Comparison of ENCODE assay signal across 9 cellular contexts in the genomic region with DNA sequence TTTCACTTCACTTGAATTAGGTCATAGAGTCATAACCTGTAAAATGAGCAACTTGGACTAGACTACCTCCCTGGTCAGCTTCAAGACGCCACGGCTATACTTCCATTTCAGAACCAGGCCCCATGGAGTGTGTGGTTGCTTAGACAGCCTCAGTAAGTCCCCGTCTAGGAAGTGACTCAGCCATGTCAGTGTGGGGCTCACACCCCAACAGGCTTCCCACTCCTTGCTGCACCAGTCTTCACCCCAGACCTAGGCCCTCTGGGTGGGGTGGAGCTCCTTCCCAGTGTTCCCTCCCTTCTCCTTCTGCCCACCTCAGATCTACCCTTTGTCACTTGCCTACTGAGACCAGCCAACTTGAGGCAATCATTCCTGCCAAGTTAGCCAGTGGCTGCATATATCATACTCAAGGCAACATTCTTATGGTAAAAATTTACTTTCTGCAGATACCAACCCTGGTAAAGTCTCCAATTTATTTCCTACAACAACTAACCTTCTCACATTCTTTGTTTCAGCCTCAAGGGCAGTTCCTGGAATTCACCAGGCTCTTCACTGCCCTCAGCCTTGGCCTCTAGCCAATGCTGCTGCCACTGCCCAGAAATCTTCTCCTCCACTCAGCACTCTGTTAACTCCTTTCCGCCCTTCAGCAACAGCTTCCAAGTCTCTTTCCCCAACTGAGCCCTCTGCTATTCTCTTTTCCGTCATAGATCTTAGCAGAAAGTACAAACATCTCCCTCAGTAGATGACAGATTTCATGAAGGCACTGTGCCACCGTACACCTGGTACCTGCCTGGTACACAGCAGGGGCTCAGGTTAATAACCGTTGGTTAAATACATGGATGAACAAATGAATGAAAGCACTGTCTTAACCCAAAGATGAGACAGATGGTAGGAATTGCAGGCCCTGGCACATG. TPM values are rescaled to one million over a fixed set of nuclear protein-coding genes. Genes with fewer than 3 reads are reported as not detected.
DNase-seq lines count a peak whose midpoint lies in the region; ATAC-seq and TF ChIP-seq lines count a peak whose summit lies in the region.
"Had no signal": no experiment of that assay in that cellular context is flagged by ENCODE, and none has a peak within 500 bp of the region (broad histone marks: within the 10 kb centered on the region; RNA-seq: fewer than 3 reads in every experiment).

No MANE protein-coding gene starts in this region.

- H3K4me1 Mint-ChIP-seq in stimulated activated naive CD8-positive, alpha-beta T cell treated with anti-CD3 and anti-CD28 coated beads, Interleukin-15, amount 100 ng/mL, for 72 hours: peaks cover 15% of the 10 kb centered on the region
- H3K4me1 Mint-ChIP-seq in stimulated activated memory B cell treated with anti-CD40 and anti-IgM and Interleukin-4, amounts not matched to agents 10 μg/mL and 1 μg/mL and 100 μg/mL, for 72 hours: peaks cover 3% of the 10 kb centered on the region

- no peaks in the 10 kb centered on the region for H3K9me2 ChIP-seq in SK-N-SH

- no peak for TF ChIP-seq CTCF in SK-N-SH (IDR thresholded peaks at IDR 0.05)

- no peak overlapping the region for H3K4me3 Mint-ChIP-seq in stimulated activated naive CD8-positive, alpha-beta T cell treated with anti-CD3 and anti-CD28 coated beads, Interleukin-15, amount 100 ng/mL, for 72 hours
- no peak overlapping the region for H3K4me3 Mint-ChIP-seq in stimulated activated memory B cell treated with anti-CD40 and anti-IgM and Interleukin-4, amounts not matched to agents 10 μg/mL and 1 μg/mL and 100 μg/mL, for 72 hours
- H3K4me3 Mint-ChIP-seq: activated naive CD8-positive, alpha-beta T cell treated with anti-CD3 and anti-CD28 coated beads, Interleukin-2, amount 10 ng/mL, durations not matched to agents 7 days and 5 days had no signal

- no peak for TF ChIP-seq RAD21 in SK-N-SH (IDR thresholded peaks at IDR 0.05; ENCODE audit: low read length)

- H2AFZ ChIP-seq in SK-N-SH (ENCODE audit: low read depth): no peak overlapping the region

- intact Hi-C loops in right cardiac atrium (cut with DNase I): no loop called here

- POLR2A ChIA-PET in SK-N-SH (lab: Yijun Ruan, JAX): no interaction called here

- H3K27me3 ChIP-seq in SK-N-SH (ENCODE audit: insufficient read depth) (no peaks in the 10 kb centered on the region), right cardiac atrium (ENCODE audit: control insufficient read depth, insufficient read depth) (no peaks in the 10 kb centered on the region)

- no peaks in the 10 kb centered on the region for H3K36me3 Mint-ChIP-seq in stimulated activated memory B cell treated with anti-CD40 and anti-IgM and Interleukin-4, amounts not matched to agents 10 μg/mL and 1 μg/mL and 100 μg/mL, for 72 hours

- peak; percentile 91 to 94 for ATAC-seq in right cardiac atrium
- ATAC-seq in stimulated activated naive CD8-positive, alpha-beta T cell treated with anti-CD3 and anti-CD28 coated beads, Interleukin-15, amount 100 ng/mL, for 72 hours: peak; percentile 66
- no peak for ATAC-seq in stimulated activated memory B cell treated with anti-CD40 and anti-IgM and Interleukin-4, amounts not matched to agents 10 μg/mL and 1 μg/mL and 100 μg/mL, for 72 hours

- no peak overlapping the region for H3K4me3 ChIP-seq in SK-N-SH (ENCODE audit: low read depth in 2 of 2, low read length in 1 of 2)
- H3K4me3 ChIP-seq in right cardiac atrium (ENCODE audit: low read length): no peak overlapping the region

- CTCF ChIA-PET in SK-N-SH (lab: Yijun Ruan, JAX): interaction anchor here (1.1 to 2.8 kb wide), 3 partner anchors 13 to 311 kb away, joined by 3 to 12 read pairs (median 3); no protein-coding TSS in a partner anchor

- no peaks in the 10 kb centered on the region for H4K20me1 ChIP-seq in SK-N-SH (ENCODE audit: insufficient read depth)

- H3K79me2 ChIP-seq in SK-N-SH (ENCODE audit: insufficient read depth): no peaks in the 10 kb centered on the region

- H3K9me3 ChIP-seq in SK-N-SH (no peaks in the 10 kb centered on the region), right cardiac atrium (ENCODE audit: control insufficient read depth, low read length) (no peaks in the 10 kb centered on the region)

- no peaks in the 10 kb centered on the region for H3K9me3 Mint-ChIP-seq in stimulated activated naive CD8-positive, alpha-beta T cell treated with anti-CD3 and anti-CD28 coated beads, Interleukin-15, amount 100 ng/mL, for 72 hours
- H3K9me3 Mint-ChIP-seq in stimulated activated memory B cell treated with anti-CD40 and anti-IgM and Interleukin-4, amounts not matched to agents 10 μg/mL and 1 μg/mL and 100 μg/mL, for 72 hours: no peaks in the 10 kb centered on the region
- H3K9me3 Mint-ChIP-seq: activated naive CD8-positive, alpha-beta T cell treated with anti-CD3 and anti-CD28 coated beads, Interleukin-2, amount 10 ng/mL, durations not matched to agents 7 days and 5 days had no signal

- H3K27ac ChIP-seq in SK-N-SH (ENCODE audit: low read depth in 2 of 2, low read length in 1 of 2) (peak overlapping the region in 1 of 2 experiments; percentile 54; a peak in 1 of 4 replicates), right cardiac atrium (ENCODE audit: low read length) (no peak overlapping the region)

- WGBS in SK-N-SH (ENCODE audit: low lambda C conversion rate): 80% methylated on average over 7 of the region's 7 CpGs
- 62% methylated on average over 7 of the region's 7 CpGs for WGBS in right cardiac atrium

- no peaks in the 10 kb centered on the region for H3K36me3 ChIP-seq in SK-N-SH (replicated peaks in 1 of 2; ENCODE audit: control insufficient read depth in 1 of 2, insufficient read depth in 2 of 2, low read length in 1 of 2)

- H3K27me3 Mint-ChIP-seq in stimulated activated naive CD8-positive, alpha-beta T cell treated with anti-CD3 and anti-CD28 coated beads, Interleukin-15, amount 100 ng/mL, for 72 hours: no peaks in the 10 kb centered on the region
- H3K27me3 Mint-ChIP-seq in stimulated activated memory B cell treated with anti-CD40 and anti-IgM and Interleukin-4, amounts not matched to agents 10 μg/mL and 1 μg/mL and 100 μg/mL, for 72 hours: no peaks in the 10 kb centered on the region
- H3K27me3 Mint-ChIP-seq: activated naive CD8-positive, alpha-beta T cell treated with anti-CD3 and anti-CD28 coated beads, Interleukin-2, amount 10 ng/mL, durations not matched to agents 7 days and 5 days had no signal

- H3F3A ChIP-seq in SK-N-SH (replicated peaks; ENCODE audit: insufficient read depth): no peaks in the 10 kb centered on the region

- H3K9ac ChIP-seq in SK-N-SH: no peak overlapping the region

- H3K4me1 ChIP-seq in SK-N-SH (ENCODE audit: control insufficient read depth in 1 of 2, insufficient read depth in 2 of 2, low read depth in 1 of 2, low read length in 1 of 2): peaks cover 0 to 9% of the 10 kb centered on the region in 2 experiments; a peak in 1 of 4 replicates
- H3K4me1 ChIP-seq in right cardiac atrium (ENCODE audit: control insufficient read depth, insufficient read depth, low read length): peaks cover 2% of the 10 kb centered on the region

- H3K4me2 ChIP-seq in SK-N-SH: peak overlapping the region; percentile 29

- peak overlapping the region in 1 of 2 donors; percentile 13 for H3K27ac Mint-ChIP-seq in stimulated activated naive CD8-positive, alpha-beta T cell treated with anti-CD3 and anti-CD28 coated beads, Interleukin-15, amount 100 ng/mL, for 72 hours
- H3K27ac Mint-ChIP-seq in stimulated activated memory B cell treated with anti-CD40 and anti-IgM and Interleukin-4, amounts not matched to agents 10 μg/mL and 1 μg/mL and 100 μg/mL, for 72 hours: no peak overlapping the region
- H3K27ac Mint-ChIP-seq: activated naive CD8-positive, alpha-beta T cell treated with anti-CD3 and anti-CD28 coated beads, Interleukin-2, amount 10 ng/mL, durations not matched to agents 7 days and 5 days had no signal

- no peak; a peak in 1 of 4 replicates for TF ChIP-seq EP300 in SK-N-SH (IDR thresholded peaks at IDR 0.05; ENCODE audit: borderline replicate concordance in 1 of 2, low read depth in 1 of 2, low read length in 1 of 2)

- peak; percentile 55 for DNase-seq in DMS153 (lab: John Stamatoyannopoulos, UW)
- DNase-seq in DMS153 treated with DMSO at 0.1 percent for 48 hours (lab: John Stamatoyannopoulos, UW; ENCODE audit: unreplicated experiment): no peak
- DNase-seq in SK-N-SH: no peak
- DNase-seq in right cardiac atrium: peak; percentile 61 to 84 (median 83)
- no peak for DNase-seq in stimulated activated naive CD8-positive, alpha-beta T cell treated with anti-CD3 and anti-CD28 coated beads, Interleukin-15, amount 100 ng/mL, for 72 hours
- DNase-seq in NK-92 (lab: John Stamatoyannopoulos, UW; ENCODE audit: unreplicated experiment): no peak
- no peak for DNase-seq in NCI-H187 treated with DMSO at 0.1 percent for 48 hours (lab: John Stamatoyannopoulos, UW)
- DNase-seq: activated naive CD8-positive, alpha-beta T cell treated with anti-CD3 and anti-CD28 coated beads, Interleukin-2, amount 10 ng/mL, durations not matched to agents 7 days and 5 days had no signal

TF ChIP-seq in SK-N-SH, 30 proteins besides CTCF, POLR2A, EP300 and RAD21 (continues in another document):
- TF ChIP-seq RFX5 (IDR thresholded peaks at IDR 0.05; ENCODE audit: low read length) (no peak), JUND (IDR thresholded peaks at IDR 0.05) (no peak), NFIC (IDR thresholded peaks at IDR 0.05; ENCODE audit: borderline replicate concordance) (peak; percentile 90), FOXJ3 (CRISPR knock-in tag; IDR thresholded peaks at IDR 0.05) (no peak), GABPA (IDR thresholded peaks at IDR 0.05; ENCODE audit: low read depth) (no peak), YY1 (IDR thresholded peaks at IDR 0.05; ENCODE audit: low read depth) (no peak), EZH2phosphoT487 (IDR thresholded peaks at IDR 0.05; ENCODE audit: borderline replicate concordance, low read depth) (no peak)
- TF ChIP-seq, protein P1, sequence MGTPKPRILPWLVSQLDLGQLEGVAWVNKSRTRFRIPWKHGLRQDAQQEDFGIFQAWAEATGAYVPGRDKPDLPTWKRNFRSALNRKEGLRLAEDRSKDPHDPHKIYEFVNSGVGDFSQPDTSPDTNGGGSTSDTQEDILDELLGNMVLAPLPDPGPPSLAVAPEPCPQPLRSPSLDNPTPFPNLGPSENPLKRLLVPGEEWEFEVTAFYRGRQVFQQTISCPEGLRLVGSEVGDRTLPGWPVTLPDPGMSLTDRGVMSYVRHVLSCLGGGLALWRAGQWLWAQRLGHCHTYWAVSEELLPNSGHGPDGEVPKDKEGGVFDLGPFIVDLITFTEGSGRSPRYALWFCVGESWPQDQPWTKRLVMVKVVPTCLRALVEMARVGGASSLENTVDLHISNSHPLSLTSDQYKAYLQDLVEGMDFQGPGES (IDR thresholded peaks at IDR 0.05; ENCODE audit: low read depth, low read length): no peak

RNA-seq across cellular contexts. Expression of a gene that starts 31.3 kb away (rescaled TPM):
- polyA plus RNA-seq in SK-N-SH (2012; rRNA removed) (3.8 and 4.0 TPM in 2 replicates), right cardiac atrium (2.5 TPM)
- 4.2 and 4.9 TPM in 2 replicates for polyA plus RNA-seq in SK-N-SH (2012; cell fraction: cytosol; rRNA removed)
- polyA plus RNA-seq in SK-N-SH (2012; cell fraction: nucleus; rRNA removed): 2.8 and 3.6 TPM in 2 replicates
- total RNA-seq in right cardiac atrium: 1 to 10 TPM; 5.8 to 8.5 (median 7.0) TPM

Comparison
In these comparisons a context has a peak if more than half of its experiments do, and no peak if none do; other contexts are left out.
1. DNase-seq: peak in DMS153 (single experiment) and right cardiac atrium (3 of 3); none in DMS153 treated with DMSO at 0.1 percent for 48 hours (single experiment), SK-N-SH (single experiment), stimulated activated naive CD8-positive, alpha-beta T cell treated with anti-CD3 and anti-CD28 coated beads, Interleukin-15, amount 100 ng/mL, for 72 hours (0 of 2), NK-92 (single experiment) and NCI-H187 treated with DMSO at 0.1 percent for 48 hours (single experiment).